ENCODE assay signal across 2 cellular contexts in the genomic region with DNA sequence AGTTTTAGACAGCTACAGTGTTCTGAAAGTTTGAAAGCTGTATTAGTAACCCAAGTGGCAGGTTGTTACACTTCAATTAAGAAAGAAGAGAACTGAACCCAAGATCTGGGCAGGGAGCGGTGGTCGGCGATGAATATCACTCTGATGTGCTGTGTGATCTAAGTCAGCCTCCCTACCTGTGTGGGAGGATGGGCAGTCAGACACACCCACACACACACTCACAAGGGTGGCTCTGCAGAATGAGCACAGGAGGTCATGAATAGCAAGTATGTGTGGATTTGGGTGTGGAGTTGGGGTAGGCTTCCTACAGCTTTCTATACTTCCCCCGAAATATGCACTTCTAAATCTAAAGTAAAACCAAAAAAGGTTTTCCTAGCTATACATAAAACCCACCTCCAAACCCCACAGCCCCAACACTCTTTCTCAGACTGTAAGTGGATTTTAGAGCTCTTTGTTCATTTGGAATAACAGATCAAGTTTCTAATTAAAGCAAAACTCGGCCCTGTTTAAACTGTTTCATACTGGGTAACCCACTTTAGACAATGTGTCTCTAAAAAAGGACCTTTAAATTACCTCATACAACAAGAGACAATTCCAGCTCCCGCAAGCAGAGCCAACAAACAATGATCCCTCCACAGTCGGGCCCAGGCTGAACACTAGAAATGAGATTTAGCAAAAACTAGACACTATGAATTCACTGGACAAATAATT.
TF ChIP-seq lines count a peak whose summit lies in the region.

No MANE protein-coding gene starts in this region.

TF ChIP-seq in GM23338, 12 proteins besides CTCF, POLR2A, EP300 and RAD21:
- TF ChIP-seq, protein P1, sequence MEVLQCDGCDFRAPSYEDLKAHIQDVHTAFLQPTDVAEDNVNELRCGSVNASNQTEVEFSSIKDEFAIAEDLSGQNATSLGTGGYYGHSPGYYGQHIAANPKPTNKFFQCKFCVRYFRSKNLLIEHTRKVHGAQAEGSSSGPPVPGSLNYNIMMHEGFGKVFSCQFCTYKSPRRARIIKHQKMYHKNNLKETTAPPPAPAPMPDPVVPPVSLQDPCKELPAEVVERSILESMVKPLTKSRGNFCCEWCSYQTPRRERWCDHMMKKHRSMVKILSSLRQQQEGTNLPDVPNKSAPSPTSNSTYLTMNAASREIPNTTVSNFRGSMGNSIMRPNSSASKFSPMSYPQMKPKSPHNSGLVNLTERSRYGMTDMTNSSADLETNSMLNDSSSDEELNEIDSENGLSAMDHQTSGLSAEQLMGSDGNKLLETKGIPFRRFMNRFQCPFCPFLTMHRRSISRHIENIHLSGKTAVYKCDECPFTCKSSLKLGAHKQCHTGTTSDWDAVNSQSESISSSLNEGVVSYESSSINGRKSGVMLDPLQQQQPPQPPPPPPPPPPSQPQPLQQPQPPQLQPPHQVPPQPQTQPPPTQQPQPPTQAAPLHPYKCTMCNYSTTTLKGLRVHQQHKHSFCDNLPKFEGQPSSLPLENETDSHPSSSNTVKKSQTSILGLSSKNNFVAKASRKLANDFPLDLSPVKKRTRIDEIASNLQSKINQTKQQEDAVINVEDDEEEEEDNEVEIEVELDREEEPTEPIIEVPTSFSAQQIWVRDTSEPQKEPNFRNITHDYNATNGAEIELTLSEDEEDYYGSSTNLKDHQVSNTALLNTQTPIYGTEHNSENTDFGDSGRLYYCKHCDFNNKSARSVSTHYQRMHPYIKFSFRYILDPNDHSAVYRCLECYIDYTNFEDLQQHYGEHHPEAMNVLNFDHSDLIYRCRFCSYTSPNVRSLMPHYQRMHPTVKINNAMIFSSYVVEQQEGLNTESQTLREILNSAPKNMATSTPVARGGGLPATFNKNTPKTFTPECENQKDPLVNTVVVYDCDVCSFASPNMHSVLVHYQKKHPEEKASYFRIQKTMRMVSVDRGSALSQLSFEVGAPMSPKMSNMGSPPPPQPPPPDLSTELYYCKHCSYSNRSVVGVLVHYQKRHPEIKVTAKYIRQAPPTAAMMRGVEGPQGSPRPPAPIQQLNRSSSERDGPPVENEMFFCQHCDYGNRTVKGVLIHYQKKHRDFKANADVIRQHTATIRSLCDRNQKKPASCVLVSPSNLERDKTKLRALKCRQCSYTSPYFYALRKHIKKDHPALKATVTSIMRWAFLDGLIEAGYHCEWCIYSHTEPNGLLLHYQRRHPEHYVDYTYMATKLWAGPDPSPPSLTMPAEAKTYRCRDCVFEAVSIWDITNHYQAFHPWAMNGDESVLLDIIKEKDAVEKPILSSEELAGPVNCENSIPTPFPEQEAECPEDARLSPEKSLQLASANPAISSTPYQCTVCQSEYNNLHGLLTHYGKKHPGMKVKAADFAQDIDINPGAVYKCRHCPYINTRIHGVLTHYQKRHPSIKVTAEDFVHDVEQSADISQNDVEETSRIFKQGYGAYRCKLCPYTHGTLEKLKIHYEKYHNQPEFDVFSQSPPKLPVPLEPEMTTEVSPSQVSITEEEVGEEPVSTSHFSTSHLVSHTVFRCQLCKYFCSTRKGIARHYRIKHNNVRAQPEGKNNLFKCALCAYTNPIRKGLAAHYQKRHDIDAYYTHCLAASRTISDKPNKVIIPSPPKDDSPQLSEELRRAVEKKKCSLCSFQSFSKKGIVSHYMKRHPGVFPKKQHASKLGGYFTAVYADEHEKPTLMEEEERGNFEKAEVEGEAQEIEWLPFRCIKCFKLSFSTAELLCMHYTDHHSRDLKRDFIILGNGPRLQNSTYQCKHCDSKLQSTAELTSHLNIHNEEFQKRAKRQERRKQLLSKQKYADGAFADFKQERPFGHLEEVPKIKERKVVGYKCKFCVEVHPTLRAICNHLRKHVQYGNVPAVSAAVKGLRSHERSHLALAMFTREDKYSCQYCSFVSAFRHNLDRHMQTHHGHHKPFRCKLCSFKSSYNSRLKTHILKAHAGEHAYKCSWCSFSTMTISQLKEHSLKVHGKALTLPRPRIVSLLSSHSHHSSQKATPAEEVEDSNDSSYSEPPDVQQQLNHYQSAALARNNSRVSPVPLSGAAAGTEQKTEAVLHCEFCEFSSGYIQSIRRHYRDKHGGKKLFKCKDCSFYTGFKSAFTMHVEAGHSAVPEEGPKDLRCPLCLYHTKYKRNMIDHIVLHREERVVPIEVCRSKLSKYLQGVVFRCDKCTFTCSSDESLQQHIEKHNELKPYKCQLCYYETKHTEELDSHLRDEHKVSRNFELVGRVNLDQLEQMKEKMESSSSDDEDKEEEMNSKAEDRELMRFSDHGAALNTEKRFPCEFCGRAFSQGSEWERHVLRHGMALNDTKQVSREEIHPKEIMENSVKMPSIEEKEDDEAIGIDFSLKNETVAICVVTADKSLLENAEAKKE (CRISPR knock-in tag; IDR thresholded peaks at IDR 0.05): no peak
- TF ChIP-seq POLR2AphosphoS5 (IDR thresholded peaks at IDR 0.05; ENCODE audit: low read depth) (no peak), NANOG (IDR thresholded peaks at IDR 0.05; ENCODE audit: borderline replicate concordance) (no peak), EZH2phosphoT487 (IDR thresholded peaks at IDR 0.05; ENCODE audit: unreplicated experiment) (no peak), STAT1 (IDR thresholded peaks at IDR 0.05; ENCODE audit: unreplicated experiment) (no peak), EZH2 (IDR thresholded peaks at IDR 0.05; ENCODE audit: low read depth, unreplicated experiment) (no peak), ZNF114 (CRISPR knock-in tag; IDR thresholded peaks at IDR 0.05) (no peak), JUNB (IDR thresholded peaks at IDR 0.05; ENCODE audit: unreplicated experiment) (no peak)
- TF ChIP-seq, protein P2, sequence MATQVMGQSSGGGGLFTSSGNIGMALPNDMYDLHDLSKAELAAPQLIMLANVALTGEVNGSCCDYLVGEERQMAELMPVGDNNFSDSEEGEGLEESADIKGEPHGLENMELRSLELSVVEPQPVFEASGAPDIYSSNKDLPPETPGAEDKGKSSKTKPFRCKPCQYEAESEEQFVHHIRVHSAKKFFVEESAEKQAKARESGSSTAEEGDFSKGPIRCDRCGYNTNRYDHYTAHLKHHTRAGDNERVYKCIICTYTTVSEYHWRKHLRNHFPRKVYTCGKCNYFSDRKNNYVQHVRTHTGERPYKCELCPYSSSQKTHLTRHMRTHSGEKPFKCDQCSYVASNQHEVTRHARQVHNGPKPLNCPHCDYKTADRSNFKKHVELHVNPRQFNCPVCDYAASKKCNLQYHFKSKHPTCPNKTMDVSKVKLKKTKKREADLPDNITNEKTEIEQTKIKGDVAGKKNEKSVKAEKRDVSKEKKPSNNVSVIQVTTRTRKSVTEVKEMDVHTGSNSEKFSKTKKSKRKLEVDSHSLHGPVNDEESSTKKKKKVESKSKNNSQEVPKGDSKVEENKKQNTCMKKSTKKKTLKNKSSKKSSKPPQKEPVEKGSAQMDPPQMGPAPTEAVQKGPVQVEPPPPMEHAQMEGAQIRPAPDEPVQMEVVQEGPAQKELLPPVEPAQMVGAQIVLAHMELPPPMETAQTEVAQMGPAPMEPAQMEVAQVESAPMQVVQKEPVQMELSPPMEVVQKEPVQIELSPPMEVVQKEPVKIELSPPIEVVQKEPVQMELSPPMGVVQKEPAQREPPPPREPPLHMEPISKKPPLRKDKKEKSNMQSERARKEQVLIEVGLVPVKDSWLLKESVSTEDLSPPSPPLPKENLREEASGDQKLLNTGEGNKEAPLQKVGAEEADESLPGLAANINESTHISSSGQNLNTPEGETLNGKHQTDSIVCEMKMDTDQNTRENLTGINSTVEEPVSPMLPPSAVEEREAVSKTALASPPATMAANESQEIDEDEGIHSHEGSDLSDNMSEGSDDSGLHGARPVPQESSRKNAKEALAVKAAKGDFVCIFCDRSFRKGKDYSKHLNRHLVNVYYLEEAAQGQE (IDR thresholded peaks at IDR 0.05; ENCODE audit: unreplicated experiment): no peak

TF ChIP-seq in H1, 55 proteins besides CTCF, POLR2A, EP300 and RAD21:
- TF ChIP-seq, protein P3, sequence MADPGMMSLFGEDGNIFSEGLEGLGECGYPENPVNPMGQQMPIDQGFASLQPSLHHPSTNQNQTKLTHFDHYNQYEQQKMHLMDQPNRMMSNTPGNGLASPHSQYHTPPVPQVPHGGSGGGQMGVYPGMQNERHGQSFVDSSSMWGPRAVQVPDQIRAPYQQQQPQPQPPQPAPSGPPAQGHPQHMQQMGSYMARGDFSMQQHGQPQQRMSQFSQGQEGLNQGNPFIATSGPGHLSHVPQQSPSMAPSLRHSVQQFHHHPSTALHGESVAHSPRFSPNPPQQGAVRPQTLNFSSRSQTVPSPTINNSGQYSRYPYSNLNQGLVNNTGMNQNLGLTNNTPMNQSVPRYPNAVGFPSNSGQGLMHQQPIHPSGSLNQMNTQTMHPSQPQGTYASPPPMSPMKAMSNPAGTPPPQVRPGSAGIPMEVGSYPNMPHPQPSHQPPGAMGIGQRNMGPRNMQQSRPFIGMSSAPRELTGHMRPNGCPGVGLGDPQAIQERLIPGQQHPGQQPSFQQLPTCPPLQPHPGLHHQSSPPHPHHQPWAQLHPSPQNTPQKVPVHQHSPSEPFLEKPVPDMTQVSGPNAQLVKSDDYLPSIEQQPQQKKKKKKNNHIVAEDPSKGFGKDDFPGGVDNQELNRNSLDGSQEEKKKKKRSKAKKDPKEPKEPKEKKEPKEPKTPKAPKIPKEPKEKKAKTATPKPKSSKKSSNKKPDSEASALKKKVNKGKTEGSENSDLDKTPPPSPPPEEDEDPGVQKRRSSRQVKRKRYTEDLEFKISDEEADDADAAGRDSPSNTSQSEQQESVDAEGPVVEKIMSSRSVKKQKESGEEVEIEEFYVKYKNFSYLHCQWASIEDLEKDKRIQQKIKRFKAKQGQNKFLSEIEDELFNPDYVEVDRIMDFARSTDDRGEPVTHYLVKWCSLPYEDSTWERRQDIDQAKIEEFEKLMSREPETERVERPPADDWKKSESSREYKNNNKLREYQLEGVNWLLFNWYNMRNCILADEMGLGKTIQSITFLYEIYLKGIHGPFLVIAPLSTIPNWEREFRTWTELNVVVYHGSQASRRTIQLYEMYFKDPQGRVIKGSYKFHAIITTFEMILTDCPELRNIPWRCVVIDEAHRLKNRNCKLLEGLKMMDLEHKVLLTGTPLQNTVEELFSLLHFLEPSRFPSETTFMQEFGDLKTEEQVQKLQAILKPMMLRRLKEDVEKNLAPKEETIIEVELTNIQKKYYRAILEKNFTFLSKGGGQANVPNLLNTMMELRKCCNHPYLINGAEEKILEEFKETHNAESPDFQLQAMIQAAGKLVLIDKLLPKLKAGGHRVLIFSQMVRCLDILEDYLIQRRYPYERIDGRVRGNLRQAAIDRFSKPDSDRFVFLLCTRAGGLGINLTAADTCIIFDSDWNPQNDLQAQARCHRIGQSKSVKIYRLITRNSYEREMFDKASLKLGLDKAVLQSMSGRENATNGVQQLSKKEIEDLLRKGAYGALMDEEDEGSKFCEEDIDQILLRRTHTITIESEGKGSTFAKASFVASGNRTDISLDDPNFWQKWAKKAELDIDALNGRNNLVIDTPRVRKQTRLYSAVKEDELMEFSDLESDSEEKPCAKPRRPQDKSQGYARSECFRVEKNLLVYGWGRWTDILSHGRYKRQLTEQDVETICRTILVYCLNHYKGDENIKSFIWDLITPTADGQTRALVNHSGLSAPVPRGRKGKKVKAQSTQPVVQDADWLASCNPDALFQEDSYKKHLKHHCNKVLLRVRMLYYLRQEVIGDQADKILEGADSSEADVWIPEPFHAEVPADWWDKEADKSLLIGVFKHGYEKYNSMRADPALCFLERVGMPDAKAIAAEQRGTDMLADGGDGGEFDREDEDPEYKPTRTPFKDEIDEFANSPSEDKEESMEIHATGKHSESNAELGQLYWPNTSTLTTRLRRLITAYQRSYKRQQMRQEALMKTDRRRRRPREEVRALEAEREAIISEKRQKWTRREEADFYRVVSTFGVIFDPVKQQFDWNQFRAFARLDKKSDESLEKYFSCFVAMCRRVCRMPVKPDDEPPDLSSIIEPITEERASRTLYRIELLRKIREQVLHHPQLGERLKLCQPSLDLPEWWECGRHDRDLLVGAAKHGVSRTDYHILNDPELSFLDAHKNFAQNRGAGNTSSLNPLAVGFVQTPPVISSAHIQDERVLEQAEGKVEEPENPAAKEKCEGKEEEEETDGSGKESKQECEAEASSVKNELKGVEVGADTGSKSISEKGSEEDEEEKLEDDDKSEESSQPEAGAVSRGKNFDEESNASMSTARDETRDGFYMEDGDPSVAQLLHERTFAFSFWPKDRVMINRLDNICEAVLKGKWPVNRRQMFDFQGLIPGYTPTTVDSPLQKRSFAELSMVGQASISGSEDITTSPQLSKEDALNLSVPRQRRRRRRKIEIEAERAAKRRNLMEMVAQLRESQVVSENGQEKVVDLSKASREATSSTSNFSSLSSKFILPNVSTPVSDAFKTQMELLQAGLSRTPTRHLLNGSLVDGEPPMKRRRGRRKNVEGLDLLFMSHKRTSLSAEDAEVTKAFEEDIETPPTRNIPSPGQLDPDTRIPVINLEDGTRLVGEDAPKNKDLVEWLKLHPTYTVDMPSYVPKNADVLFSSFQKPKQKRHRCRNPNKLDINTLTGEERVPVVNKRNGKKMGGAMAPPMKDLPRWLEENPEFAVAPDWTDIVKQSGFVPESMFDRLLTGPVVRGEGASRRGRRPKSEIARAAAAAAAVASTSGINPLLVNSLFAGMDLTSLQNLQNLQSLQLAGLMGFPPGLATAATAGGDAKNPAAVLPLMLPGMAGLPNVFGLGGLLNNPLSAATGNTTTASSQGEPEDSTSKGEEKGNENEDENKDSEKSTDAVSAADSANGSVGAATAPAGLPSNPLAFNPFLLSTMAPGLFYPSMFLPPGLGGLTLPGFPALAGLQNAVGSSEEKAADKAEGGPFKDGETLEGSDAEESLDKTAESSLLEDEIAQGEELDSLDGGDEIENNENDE (IDR thresholded peaks at IDR 0.05; ENCODE audit: insufficient replicate concordance, low read length): no peak
- TF ChIP-seq YY1 (IDR thresholded peaks at IDR 0.05; ENCODE audit: low read depth, low read length) (no peak), CBX8 (IDR thresholded peaks at IDR 0.05; ENCODE audit: borderline replicate concordance, low read depth, low read length) (no peak), RFX5 (IDR thresholded peaks at IDR 0.05; ENCODE audit: borderline replicate concordance, low read depth, low read length) (no peak), JUND (IDR thresholded peaks at IDR 0.05; ENCODE audit: low read length) (no peak)
TF ChIP-seq in H1: peak in this region for 0.
